ENCODE assay signal across 8 cellular contexts in the genomic region with DNA sequence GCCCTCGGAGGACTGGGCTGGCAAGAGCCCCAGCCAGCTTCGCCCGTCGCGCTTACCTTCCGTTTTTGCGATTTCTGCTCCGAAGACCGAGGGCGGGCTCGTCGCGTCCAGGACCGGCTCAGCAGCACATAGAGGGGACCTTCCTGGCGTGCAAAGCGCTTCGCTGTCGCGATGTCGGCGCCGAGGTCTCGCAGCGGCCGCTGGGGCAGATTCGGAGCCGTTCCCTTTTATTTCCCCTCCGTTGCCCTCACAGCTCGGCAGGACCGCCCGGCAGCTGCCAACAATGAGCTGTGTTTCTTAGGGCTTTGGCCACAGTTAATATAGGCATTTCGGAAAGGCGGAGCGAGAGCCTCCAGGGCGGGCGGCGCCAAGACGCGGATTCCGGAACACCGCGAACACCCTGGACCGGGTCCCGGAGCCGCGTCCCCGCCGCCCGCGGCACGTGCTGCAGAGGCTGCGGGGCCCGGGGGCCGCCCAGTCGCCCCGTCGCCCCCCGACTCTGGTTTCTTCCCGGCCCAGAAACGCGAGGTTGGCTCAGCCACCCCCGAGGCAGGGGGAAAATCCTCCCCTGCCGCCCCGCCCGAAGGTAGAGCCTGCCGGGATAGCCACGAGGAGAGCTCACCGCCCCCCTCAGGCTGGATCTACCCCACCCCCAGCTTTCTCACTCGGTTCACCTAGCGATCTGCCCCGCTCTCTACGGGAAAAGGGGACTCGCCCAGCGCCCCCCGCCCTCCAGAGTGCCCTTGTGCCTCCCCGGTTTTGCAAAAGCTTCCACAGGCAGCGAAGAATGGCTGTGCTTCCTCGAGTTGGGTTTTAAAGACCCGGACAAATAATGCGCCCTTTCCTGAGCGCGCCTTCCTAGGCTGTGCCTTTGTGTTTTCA. TPM values are rescaled to one million over a fixed set of nuclear protein-coding genes. Genes with fewer than 3 reads are reported as not detected.
DNase-seq lines count a peak whose midpoint lies in the region; ATAC-seq, FAIRE-seq and TF ChIP-seq lines count a peak whose summit lies in the region.

A gene with protein sequence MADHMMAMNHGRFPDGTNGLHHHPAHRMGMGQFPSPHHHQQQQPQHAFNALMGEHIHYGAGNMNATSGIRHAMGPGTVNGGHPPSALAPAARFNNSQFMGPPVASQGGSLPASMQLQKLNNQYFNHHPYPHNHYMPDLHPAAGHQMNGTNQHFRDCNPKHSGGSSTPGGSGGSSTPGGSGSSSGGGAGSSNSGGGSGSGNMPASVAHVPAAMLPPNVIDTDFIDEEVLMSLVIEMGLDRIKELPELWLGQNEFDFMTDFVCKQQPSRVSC (minus strand): TSS at position 292 of the 882 bp plus-strand sequence. CDS start 704 bp downstream, outside the sequence.

- H3K9ac ChIP-seq in kidney (ENCODE audit: low read length in 2 of 2), result peak within 1 kb of the TSS; percentile 82 to 98

- H3K4me3 ChIP-seq in kidney (ENCODE audit: low read length in 2 of 2), result peak within 1 kb of the TSS; percentile 97

- no peak for TF ChIP-seq CTCF in kidney (IDR thresholded peaks at IDR 0.05; ENCODE audit: borderline replicate concordance, extremely low read depth, insufficient read depth)

- H3K36me3 ChIP-seq in kidney (ENCODE audit: control insufficient read depth in 1 of 2, insufficient read depth in 2 of 2, low read length in 2 of 2), result peaks cover 5 to 14% of the 10 kb centered on the region in 2 donors

- H3K27ac ChIP-seq in kidney (ENCODE audit: low read depth in 2 of 2, low read length in 2 of 2), result peak within 1 kb of the TSS; percentile 98 to 99

- peak; percentile 100 for TF ChIP-seq POLR2A in GM18951 (IDR thresholded peaks at IDR 0.05; ENCODE audit: extremely low read depth, insufficient read depth, insufficient read length)

- H3K4me1 ChIP-seq in kidney (ENCODE audit: control insufficient read depth in 1 of 2, insufficient read depth in 1 of 2, low read depth in 1 of 2, low read length in 2 of 2), result no peaks in the 10 kb centered on the region

- intact Hi-C loops in kidney (cut with DNase I), result loop anchor here (10.0 kb wide), 1 partner anchor 680 kb away; no protein-coding TSS in a partner anchor

- ATAC-seq in HG03196 (IDR thresholded peaks at IDR 0.05; ENCODE audit: unreplicated experiment), result peak; percentile 69
- peak; percentile 75 to 76 for ATAC-seq in activated CD4-positive, CD25-positive, alpha-beta regulatory T cell treated with anti-CD3 and anti-CD28 coated beads, Interleukin-2, amount 50 U/mL, for 24 hours

- DNase-seq in AG08396 (ENCODE audit: low spot score) (peak; percentile 90), NCI-H446 (lab: John Stamatoyannopoulos, UW) (peak; percentile 83 to 96), cerebellar cortex (ENCODE audit: low spot score) (peak; percentile 95), kidney (peak; percentile 97)
- peak; percentile 88 to 89 for DNase-seq in stimulated activated CD4-positive, alpha-beta T cell treated with anti-CD3 and anti-CD28 coated beads, Interleukin-15, amount 100 ng/mL, for 1 hour (ENCODE audit: low read depth in 1 of 2, low spot score in 1 of 2)

- no peak for FAIRE-seq in kidney (lab: Jason Lieb, UNC)

- in situ Hi-C loops in GM18951 (cut with MboI; ENCODE audit: low sequenced_read_pairs, unreplicated experiment), result loop anchor here (25.0 kb wide), 1 partner anchor 787 kb away; no protein-coding TSS in a partner anchor

- no peaks in the 10 kb centered on the region for H3K9me3 ChIP-seq in kidney (ENCODE audit: control insufficient read depth in 1 of 2, low read length in 2 of 2)

RNA-seq across cellular contexts. Expression of the gene that starts here (rescaled TPM):
- total RNA-seq in kidney, result 215 TPM
- polyA plus RNA-seq in kidney (ENCODE audit: insufficient read depth, low read depth, low replicate concordance), result 72.1 TPM

Comparison
In these comparisons a context has a peak if more than half of its experiments do, and no peak if none do; other contexts are left out.
1. Peak in every context shown above with its lines: DNase-seq, ATAC-seq, H3K4me3 ChIP-seq and H3K27ac ChIP-seq.